In the genomic region with DNA sequence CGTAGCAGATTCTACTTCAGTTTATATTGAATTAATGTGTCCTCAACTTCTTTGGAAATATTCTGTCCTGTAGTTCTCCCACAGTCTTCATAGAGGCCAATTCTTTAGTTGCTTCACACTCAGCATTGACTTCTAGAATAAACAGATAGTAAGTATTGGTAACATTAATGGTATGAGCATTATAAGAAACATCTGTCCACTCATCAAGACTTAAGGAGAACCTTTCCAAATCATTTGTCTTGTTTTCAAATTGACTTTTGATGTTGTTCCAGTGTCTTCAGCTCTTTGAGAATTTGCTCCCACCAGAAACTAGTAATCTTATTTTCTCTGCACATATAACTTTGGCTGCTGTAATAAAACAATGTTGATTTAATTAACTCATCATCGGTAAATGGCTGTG, we compare ENCODE assay signal across 30 cellular contexts. TPM values are rescaled to one million over a fixed set of nuclear protein-coding genes. Genes with fewer than 3 reads are reported as not detected.
"Had no signal": no experiment of that assay in that cellular context is flagged by ENCODE, and none has a peak within 500 bp of the region (broad histone marks: within the 10 kb centered on the region; RNA-seq: fewer than 3 reads in every experiment).

No MANE protein-coding gene starts in this region.

- H3K36me3 ChIP-seq: brain microvascular endothelial cell, gastrocnemius medialis had no signal

- ATAC-seq: activated naive CD4-positive, alpha-beta T cell treated with anti-CD3 and anti-CD28 coated beads, Interleukin-2, amount 50 U/mL, for 72 hours; activated T-cell treated with anti-CD3 and anti-CD28 coated beads, Interleukin-2, amount 50 U/mL, for 72 hours; esophagus mucosa; foreskin keratinocyte; gastrocnemius medialis; heart left ventricle; WTC11 had no signal

- H3K4me1 ChIP-seq: foreskin keratinocyte, gastrocnemius medialis, heart left ventricle had no signal

- H3K9me3 ChIP-seq: gastrocnemius medialis had no signal

- H3K4me3 ChIP-seq: coronary artery, dorsolateral prefrontal cortex, gastrocnemius medialis, heart left ventricle had no signal

- DNase-seq: activated CD4-positive, alpha-beta memory T cell treated with anti-CD3 and anti-CD28 coated beads, Interleukin-2, amount 10 ng/mL, durations not matched to agents 7 days and 5 days; activated CD4-positive, alpha-beta T cell treated with anti-CD3 and anti-CD28 coated beads for 1 hour; activated CD4-positive, alpha-beta T cell treated with anti-CD3 and anti-CD28 coated beads for 4 hours; activated CD4-positive, alpha-beta T cell treated with anti-CD3 and anti-CD28 coated beads, Interleukin-2, amount 10 ng/mL, durations not matched to agents 7 days and 5 days; activated CD4-positive, alpha-beta T cell treated with anti-CD3 and anti-CD28 coated beads, Interleukin-2, amount 50 U/mL, for 4 hours; activated CD8-positive, alpha-beta memory T cell treated with anti-CD3 and anti-CD28 coated beads, Interleukin-2, amount 50 U/mL, for 48 hours; activated gamma-delta T cell; activated naive CD4-positive, alpha-beta T cell; activated naive CD4-positive, alpha-beta T cell treated with anti-CD3 and anti-CD28 coated beads, Interleukin-2, amount 10 ng/mL, durations not matched to agents 7 days and 5 days; activated naive CD8-positive, alpha-beta T cell treated with anti-CD3 and anti-CD28 coated beads, Interleukin-2, amount 10 ng/mL, durations not matched to agents 7 days and 5 days; activated T-cell treated with anti-CD3 and anti-CD28 coated beads for 4 hours; activated T-cell treated with anti-CD3 and anti-CD28 coated beads, Interleukin-2, amount 50 U/mL, for 24 hours; activated T-cell treated with anti-CD3 and anti-CD28 coated beads, Interleukin-2, amount 50 U/mL, for 72 hours; amniotic stem cell; anterior cingulate cortex; brain microvascular endothelial cell; dorsolateral prefrontal cortex; effector memory CD4-positive, alpha-beta T cell; endodermal cell; foreskin keratinocyte; gastrocnemius medialis; glutamatergic neuron; heart left ventricle; T-helper 2 cell had no signal

- H3K27me3 ChIP-seq: brain microvascular endothelial cell, foreskin keratinocyte, gastrocnemius medialis, heart left ventricle had no signal

- H3K27ac ChIP-seq: brain microvascular endothelial cell, coronary artery, dorsolateral prefrontal cortex, foreskin keratinocyte, gastrocnemius medialis, heart left ventricle, VCaP had no signal

RNA-seq across cellular contexts. Expression of a gene that starts 18.3 kb away (rescaled TPM):
- total RNA-seq: activated CD4-positive, alpha-beta memory T cell treated with anti-CD3 and anti-CD28 coated beads, Interleukin-2, amount 10 ng/mL, durations not matched to agents 7 days and 5 days; activated CD4-positive, alpha-beta T cell treated with anti-CD3 and anti-CD28 coated beads, Interleukin-2, amount 10 ng/mL, durations not matched to agents 7 days and 5 days; activated naive CD4-positive, alpha-beta T cell treated with anti-CD3 and anti-CD28 coated beads, Interleukin-2, amount 50 U/mL, for 72 hours; activated T-cell treated with anti-CD3 and anti-CD28 coated beads, Interleukin-2, amount 50 U/mL, for 72 hours; T-helper 1 cell treated with Interleukin-12 subunit alpha and Interleukin-12 subunit beta and Interleukin-4 antibody, amounts not matched to agents 30 ng/mL and 1 ng/mL, for 36 hours had no signal
